In the genomic region with DNA sequence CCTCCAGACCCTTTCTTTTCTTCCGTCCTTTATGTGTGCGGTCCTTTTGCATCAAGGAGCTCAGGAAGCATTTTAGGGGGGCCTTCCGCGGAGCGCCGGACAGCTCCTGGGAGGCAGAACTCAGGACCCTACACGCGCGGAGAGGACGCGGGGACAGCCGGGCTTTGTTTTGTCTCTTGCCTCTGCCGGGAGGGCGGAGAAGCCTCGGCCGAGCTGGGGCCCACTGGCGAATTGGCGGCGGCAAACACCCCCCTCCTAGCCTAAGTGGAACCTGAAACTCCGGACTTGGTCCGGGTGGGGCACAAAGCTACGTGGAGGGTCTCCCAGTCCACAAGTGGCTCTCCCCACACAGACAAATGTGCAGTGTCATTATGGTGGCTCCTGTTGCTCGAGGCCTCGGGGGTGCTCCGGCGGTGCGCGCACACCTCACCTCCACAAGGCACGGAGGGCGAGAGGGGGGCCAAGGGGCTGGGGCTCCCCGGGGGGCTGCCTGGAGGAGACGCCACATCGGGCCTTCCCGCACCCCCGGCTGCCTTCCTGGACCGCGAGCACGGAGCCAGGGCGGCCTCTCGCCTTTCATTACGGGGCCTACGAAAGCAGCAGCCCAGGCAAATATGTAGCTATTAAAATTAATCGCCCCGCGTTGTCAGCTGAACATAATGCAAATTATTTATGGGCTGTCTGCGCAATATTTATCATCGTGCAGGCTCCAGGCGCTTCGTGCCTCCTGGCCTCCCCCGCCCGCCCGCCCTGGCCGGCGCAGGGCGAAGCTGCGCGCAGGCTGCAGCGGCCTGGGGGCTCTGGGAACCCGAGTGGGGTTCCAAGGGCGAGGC, we compare ENCODE assay signal across 8 cellular contexts.
DNase-seq lines count a peak whose midpoint lies in the region; ATAC-seq and TF ChIP-seq lines count a peak whose summit lies in the region.

No MANE protein-coding gene starts in this region.

- H3K27ac ChIP-seq in testis, result no peak overlapping the region

- peak overlapping the region; percentile 41 for H3K4me3 ChIP-seq in iPS-18c (ENCODE audit: insufficient read depth, low read depth, low read length)
- peak overlapping the region; percentile 18 to 39 for H3K4me3 ChIP-seq in testis

- TF ChIP-seq CTCF in activated CD8-positive, alpha-beta T cell treated with anti-CD3 and anti-CD28 coated beads for 36 hours (IDR thresholded peaks at IDR 0.05), result no peak
- TF ChIP-seq CTCF in testis (IDR thresholded peaks at IDR 0.05), result no peak

- H3K4me3 Mint-ChIP-seq in activated CD8-positive, alpha-beta T cell treated with anti-CD3 and anti-CD28 coated beads for 36 hours, result peak overlapping the region; percentile 67

- no peaks in the 10 kb centered on the region for H3K36me3 ChIP-seq in testis (ENCODE audit: low read depth, missing control alignments)

- in situ Hi-C loops in KBM-7 (cut with MboI; ENCODE audit: low pct_unique_long_range_greater_than_20kb, low sequenced_read_pairs), result no loop called here

- peaks cover 6% of the 10 kb centered on the region for H3K36me3 Mint-ChIP-seq in activated CD8-positive, alpha-beta T cell treated with anti-CD3 and anti-CD28 coated beads for 36 hours (ENCODE audit: low read depth)

- peaks cover 26% of the 10 kb centered on the region for H3K4me1 Mint-ChIP-seq in activated CD8-positive, alpha-beta T cell treated with anti-CD3 and anti-CD28 coated beads for 36 hours (ENCODE audit: low read depth)

- peak; percentile 58 for DNase-seq in activated CD8-positive, alpha-beta memory T cell treated with anti-CD3 and anti-CD28 coated beads for 24 hours
- DNase-seq in activated CD8-positive, alpha-beta memory T cell treated with anti-CD3 and anti-CD28 coated beads, Interleukin-2, amount 50 U/mL, for 4 hours, result no peak
- DNase-seq in activated CD8-positive, alpha-beta T cell treated with anti-CD3 and anti-CD28 coated beads for 36 hours, result no peak
- no peak for DNase-seq in testis
- no peak for DNase-seq in KBM-7
- no peak for DNase-seq in NCI-H2107 treated with DMSO at 0.1 percent for 48 hours (lab: John Stamatoyannopoulos, UW; ENCODE audit: unreplicated experiment)

- POLR2A ChIA-PET in activated CD8-positive, alpha-beta T cell treated with anti-CD3 and anti-CD28 coated beads for 36 hours (lab: Charles Lee), result interaction anchor here (0.9 to 1.5 kb wide), 7 partner anchors 9 to 308 kb away, joined by 3 to 4 read pairs (median 3); a partner anchor contains a TSS

- H3K27ac Mint-ChIP-seq in activated CD8-positive, alpha-beta T cell treated with anti-CD3 and anti-CD28 coated beads for 36 hours, result peak overlapping the region; percentile 74

- H3K9me3 ChIP-seq in iPS-18c (ENCODE audit: control insufficient read depth, insufficient read depth, low read length) (peaks cover 21% of the 10 kb centered on the region), testis (no peaks in the 10 kb centered on the region)

- no peaks in the 10 kb centered on the region for H3K27me3 Mint-ChIP-seq in activated CD8-positive, alpha-beta T cell treated with anti-CD3 and anti-CD28 coated beads for 36 hours

- no peaks in the 10 kb centered on the region for H3K27me3 ChIP-seq in testis

- TF ChIP-seq POLR2A in testis (IDR thresholded peaks at IDR 0.05), result no peak

- 44 to 66% methylated on average over 16 to 37 of the region's 60 CpGs for WGBS in testis, 2 donors

- CTCF ChIA-PET in activated CD8-positive, alpha-beta T cell treated with anti-CD3 and anti-CD28 coated beads for 36 hours (lab: Charles Lee), result interaction anchor here (0.8 to 2.3 kb wide), 7 partner anchors 16 to 298 kb away, joined by 3 to 6 read pairs (median 3); a partner anchor contains a TSS

- ATAC-seq in activated CD8-positive, alpha-beta T cell treated with anti-CD3 and anti-CD28 coated beads for 36 hours, result no peak
- ATAC-seq in HG02642 (IDR thresholded peaks at IDR 0.05; ENCODE audit: poor library complexity, unreplicated experiment), result no peak

- intact Hi-C loops in activated CD8-positive, alpha-beta T cell treated with anti-CD3 and anti-CD28 coated beads for 36 hours (cut with micrococcal nuclease), result no loop called here
- intact Hi-C loops in testis (cut with DNase I; ENCODE audit: low total_unique reads), result no loop called here

- no peaks in the 10 kb centered on the region for H3K9me3 Mint-ChIP-seq in activated CD8-positive, alpha-beta T cell treated with anti-CD3 and anti-CD28 coated beads for 36 hours

- no peaks in the 10 kb centered on the region for H3K4me1 ChIP-seq in testis
